In genomic region chr5:83472213-83472507, GRCh38 we compare ENCODE assay signal across 9 cellular contexts. TPM values are rescaled to one million over a fixed set of nuclear protein-coding genes. Genes with fewer than 3 reads are reported as not detected.
DNase-seq lines count a peak whose midpoint lies in the region; ATAC-seq and TF ChIP-seq lines count a peak whose summit lies in the region.
"Had no signal": no experiment of that assay in that cellular context is flagged by ENCODE, and none has a peak within 500 bp of the region (broad histone marks: within the 10 kb centered on the region; RNA-seq: fewer than 3 reads in every experiment).

No MANE protein-coding gene starts in this region.

- no peak for ATAC-seq in lower lobe of right lung
- ATAC-seq in upper lobe of right lung, result no peak

- H3K27ac ChIP-seq in ascending aorta (peak overlapping the region; percentile 92 to 93), lower lobe of right lung (peak overlapping the region; percentile 81), upper lobe of right lung (no peak overlapping the region)

- CTCF ChIA-PET in activated naive CD4-positive, alpha-beta T cell treated with anti-CD3 and anti-CD28 coated beads for 36 hours (lab: Charles Lee), result no interaction called here

- H3K9me3 ChIP-seq in ascending aorta, result no peaks in the 10 kb centered on the region
- no peaks in the 10 kb centered on the region for H3K9me3 ChIP-seq in lower lobe of right lung
- no peaks in the 10 kb centered on the region for H3K9me3 ChIP-seq in upper lobe of right lung

- H3K36me3 ChIP-seq in ascending aorta, result no peaks in the 10 kb centered on the region
- H3K36me3 ChIP-seq in lower lobe of right lung, result no peaks in the 10 kb centered on the region
- H3K36me3 ChIP-seq in upper lobe of right lung, result no peaks in the 10 kb centered on the region

- no peaks in the 10 kb centered on the region for H3K27me3 ChIP-seq in ascending aorta
- peaks cover 44% of the 10 kb centered on the region for H3K27me3 ChIP-seq in lower lobe of right lung (ENCODE audit: low read depth)
- H3K27me3 ChIP-seq in upper lobe of right lung, result peaks cover 44% of the 10 kb centered on the region

- no peak for DNase-seq in activated naive CD4-positive, alpha-beta T cell treated with anti-CD3 and anti-CD28 coated beads for 36 hours
- no peak for DNase-seq in activated naive CD4-positive, alpha-beta T cell treated with Interleukin-2 at 50 U/mL for 16 hours
- DNase-seq in ascending aorta (ENCODE audit: low spot score in 2 of 2) (no peak), lower lobe of right lung (no peak), upper lobe of right lung (no peak), kidney glomerular epithelial cell (lab: John Stamatoyannopoulos, UW) (no peak), NCI-H1930 (lab: John Stamatoyannopoulos, UW) (no peak)
- no peak for DNase-seq in stimulated activated CD8-positive, alpha-beta memory T cell treated with anti-CD3 and anti-CD28 coated beads, Interleukin-4, amount 100 ng/mL, for 48 hours
- DNase-seq: activated CD4-positive, alpha-beta T cell treated with anti-CD3 and anti-CD28 coated beads for 4 hours had no signal

- H3K27me3 Mint-ChIP-seq in activated naive CD4-positive, alpha-beta T cell treated with anti-CD3 and anti-CD28 coated beads for 36 hours (ENCODE audit: low read depth), result peaks cover 82% of the 10 kb centered on the region

- H3K36me3 Mint-ChIP-seq in activated naive CD4-positive, alpha-beta T cell treated with anti-CD3 and anti-CD28 coated beads for 36 hours (ENCODE audit: low read depth), result no peaks in the 10 kb centered on the region

- intact Hi-C loops in activated naive CD4-positive, alpha-beta T cell treated with anti-CD3 and anti-CD28 coated beads for 36 hours (cut with micrococcal nuclease), result loop anchor here (2.0 to 5.0 kb wide), 3 partner anchors 90 to 590 kb away; partner anchors contain the start of genes TMEM167A and XRCC4
- intact Hi-C loops in ascending aorta (cut with DNase I) (loop anchor here (1.0 to 10.0 kb wide), 7 partner anchors 37 to 1717 kb away; partner anchors contain the start of gene SSBP2), lower lobe of right lung (cut with DNase I) (no loop called here), upper lobe of right lung (cut with DNase I) (no loop called here)

- H3K4me3 Mint-ChIP-seq in activated naive CD4-positive, alpha-beta T cell treated with anti-CD3 and anti-CD28 coated beads for 36 hours, result peak overlapping the region; percentile 12

- H3K4me3 ChIP-seq in ascending aorta (peak overlapping the region; percentile 70 to 78), lower lobe of right lung (peak overlapping the region; percentile 54), upper lobe of right lung (peak overlapping the region; percentile 59)

- H3K27ac Mint-ChIP-seq in activated naive CD4-positive, alpha-beta T cell treated with anti-CD3 and anti-CD28 coated beads for 36 hours, result no peak overlapping the region

- TF ChIP-seq CTCF in ascending aorta (IDR thresholded peaks at IDR 0.05), result no peak
- no peak for TF ChIP-seq CTCF in lower lobe of right lung (IDR thresholded peaks at IDR 0.05)
- no peak for TF ChIP-seq CTCF in upper lobe of right lung (IDR thresholded peaks at IDR 0.05)

- H3K4me1 Mint-ChIP-seq in activated naive CD4-positive, alpha-beta T cell treated with anti-CD3 and anti-CD28 coated beads for 36 hours (ENCODE audit: low read depth), result peaks cover 36% of the 10 kb centered on the region

- peaks cover 0 to 18% of the 10 kb centered on the region in 2 donors for H3K4me1 ChIP-seq in ascending aorta
- H3K4me1 ChIP-seq in lower lobe of right lung, result peaks cover 24% of the 10 kb centered on the region
- peaks cover 27% of the 10 kb centered on the region for H3K4me1 ChIP-seq in upper lobe of right lung

- H3K9me3 Mint-ChIP-seq in activated naive CD4-positive, alpha-beta T cell treated with anti-CD3 and anti-CD28 coated beads for 36 hours, result no peaks in the 10 kb centered on the region

RNA-seq across cellular contexts. Expression of gene VCAN, which starts 0.6 kb away (rescaled TPM):
- not detected for total RNA-seq in activated naive CD4-positive, alpha-beta T cell treated with anti-CD3 and anti-CD28 coated beads for 36 hours
- 333 TPM for total RNA-seq in ascending aorta
- 133 TPM for total RNA-seq in lower lobe of right lung
- 90.0 TPM for total RNA-seq in upper lobe of right lung

Comparison
In these comparisons a context has a peak if more than half of its experiments do, and no peak if none do; other contexts are left out.
1. RNA of gene VCAN, which starts 0.6 kb away (total RNA-seq): 333 TPM in ascending aorta (single experiment), 133 TPM in lower lobe of right lung (single experiment) and 90.0 TPM in upper lobe of right lung (single experiment); not detected in activated naive CD4-positive, alpha-beta T cell treated with anti-CD3 and anti-CD28 coated beads for 36 hours; every median in the first group is over 10 times any median in the second.
2. intact Hi-C loops: an anchor here in activated naive CD4-positive, alpha-beta T cell treated with anti-CD3 and anti-CD28 coated beads for 36 hours (2.0 to 5.0 kb wide) and ascending aorta (1.0 to 10.0 kb wide); none called in lower lobe of right lung and upper lobe of right lung.
3. Peak in every context shown above with its lines, with median percentiles within 50 percentile points of each other: H3K4me3 ChIP-seq.